ENCODE assay signal across 2 cellular contexts in the genomic region with DNA sequence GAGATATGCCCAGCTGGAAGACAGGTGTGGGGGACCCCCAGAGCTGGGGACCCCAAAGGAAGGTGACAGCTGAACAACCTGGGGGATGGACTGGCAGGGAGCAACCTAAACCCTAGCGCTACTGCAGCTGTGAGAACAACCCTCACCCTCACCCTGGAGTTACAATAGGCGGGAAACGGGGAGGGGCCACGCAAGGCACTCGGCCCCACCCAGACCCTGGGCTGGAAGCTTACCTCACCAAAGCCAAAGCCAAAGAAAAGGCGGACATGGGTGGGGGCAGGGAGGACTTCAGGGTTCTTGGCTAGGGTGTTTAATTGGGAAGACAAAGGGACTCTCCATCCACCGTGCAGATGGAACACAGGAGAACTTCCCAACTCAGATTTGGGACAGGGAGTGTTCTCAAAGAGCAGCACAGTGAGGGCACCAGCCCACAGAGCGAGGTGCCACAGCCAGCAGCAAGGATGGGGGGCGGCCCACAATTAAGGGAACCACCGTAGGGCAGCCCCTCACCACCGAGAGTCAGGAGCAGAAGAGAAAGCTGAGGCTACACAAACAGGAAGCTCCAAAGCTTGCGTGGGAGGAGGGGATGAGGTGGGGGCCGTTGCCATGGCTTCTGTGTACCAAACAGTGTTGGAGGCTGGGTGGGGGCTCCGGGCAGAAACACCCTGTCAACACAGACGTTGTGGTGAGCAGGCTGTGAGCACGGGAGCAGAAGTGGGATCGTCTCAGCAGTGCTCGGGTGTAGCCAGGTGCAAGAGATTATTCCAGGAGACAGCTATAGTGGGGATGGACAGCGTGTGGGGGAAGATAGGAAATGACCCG.
A peak's percentile ranks its signal among the peaks of the same experiment; 100 is the strongest.
TF ChIP-seq lines count a peak whose summit lies in the region.

No MANE protein-coding gene starts in this region.

TF ChIP-seq in HEK293T, 16 proteins besides CTCF, POLR2A, EP300 and RAD21:
- TF ChIP-seq SUZ12 (IDR thresholded peaks at IDR 0.05) (no peak), ELF4 (IDR thresholded peaks at IDR 0.05) (no peak), FOXM1 (IDR thresholded peaks at IDR 0.05; ENCODE audit: borderline replicate concordance) (no peak)
- TF ChIP-seq, protein P1, sequence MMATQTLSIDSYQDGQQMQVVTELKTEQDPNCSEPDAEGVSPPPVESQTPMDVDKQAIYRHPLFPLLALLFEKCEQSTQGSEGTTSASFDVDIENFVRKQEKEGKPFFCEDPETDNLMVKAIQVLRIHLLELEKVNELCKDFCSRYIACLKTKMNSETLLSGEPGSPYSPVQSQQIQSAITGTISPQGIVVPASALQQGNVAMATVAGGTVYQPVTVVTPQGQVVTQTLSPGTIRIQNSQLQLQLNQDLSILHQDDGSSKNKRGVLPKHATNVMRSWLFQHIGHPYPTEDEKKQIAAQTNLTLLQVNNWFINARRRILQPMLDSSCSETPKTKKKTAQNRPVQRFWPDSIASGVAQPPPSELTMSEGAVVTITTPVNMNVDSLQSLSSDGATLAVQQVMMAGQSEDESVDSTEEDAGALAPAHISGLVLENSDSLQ (IDR thresholded peaks at IDR 0.05): no peak

TF ChIP-seq in GM12878, 131 proteins besides CTCF, POLR2A, EP300 and RAD21 (continues in another document):
- peak; percentile 44; the same call in 1 of the 2 replicates for TF ChIP-seq BACH1 (IDR thresholded peaks at IDR 0.05; ENCODE audit: borderline replicate concordance)
- TF ChIP-seq NFYA (IDR thresholded peaks at IDR 0.05; ENCODE audit: borderline replicate concordance, low read depth, low read length): no peak
- TF ChIP-seq NFXL1 (IDR thresholded peaks at IDR 0.05; ENCODE audit: borderline replicate concordance): no peak
- peak; percentile 25; the same call in 1 of the 2 replicates for TF ChIP-seq PML (IDR thresholded peaks at IDR 0.05; ENCODE audit: low read length)
- 0 out of 2 replicates have a peak, but pooled peaks have one; percentile 5 for TF ChIP-seq YY1 (IDR thresholded peaks at IDR 0.05; ENCODE audit: low read depth, low read length)
- TF ChIP-seq EZH2 (IDR thresholded peaks at IDR 0.05; ENCODE audit: borderline replicate concordance, control insufficient read depth, low read depth, low read length): no peak
- TF ChIP-seq HCFC1 (IDR thresholded peaks at IDR 0.05; ENCODE audit: low read length): peak; percentile 35; the same call in 1 of the 2 replicates
- TF ChIP-seq SIN3A (IDR thresholded peaks at IDR 0.05; ENCODE audit: low read depth, low read length): peak; percentile 81
- TF ChIP-seq FOXM1 (IDR thresholded peaks at IDR 0.05; ENCODE audit: low read depth, low read length): peak; percentile 52
- TF ChIP-seq, protein P2, sequence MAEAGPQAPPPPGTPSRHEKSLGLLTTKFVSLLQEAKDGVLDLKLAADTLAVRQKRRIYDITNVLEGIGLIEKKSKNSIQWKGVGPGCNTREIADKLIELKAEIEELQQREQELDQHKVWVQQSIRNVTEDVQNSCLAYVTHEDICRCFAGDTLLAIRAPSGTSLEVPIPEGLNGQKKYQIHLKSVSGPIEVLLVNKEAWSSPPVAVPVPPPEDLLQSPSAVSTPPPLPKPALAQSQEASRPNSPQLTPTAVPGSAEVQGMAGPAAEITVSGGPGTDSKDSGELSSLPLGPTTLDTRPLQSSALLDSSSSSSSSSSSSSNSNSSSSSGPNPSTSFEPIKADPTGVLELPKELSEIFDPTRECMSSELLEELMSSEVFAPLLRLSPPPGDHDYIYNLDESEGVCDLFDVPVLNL (IDR thresholded peaks at IDR 0.05; ENCODE audit: low read depth, low read length): no peak
- TF ChIP-seq, protein P3, sequence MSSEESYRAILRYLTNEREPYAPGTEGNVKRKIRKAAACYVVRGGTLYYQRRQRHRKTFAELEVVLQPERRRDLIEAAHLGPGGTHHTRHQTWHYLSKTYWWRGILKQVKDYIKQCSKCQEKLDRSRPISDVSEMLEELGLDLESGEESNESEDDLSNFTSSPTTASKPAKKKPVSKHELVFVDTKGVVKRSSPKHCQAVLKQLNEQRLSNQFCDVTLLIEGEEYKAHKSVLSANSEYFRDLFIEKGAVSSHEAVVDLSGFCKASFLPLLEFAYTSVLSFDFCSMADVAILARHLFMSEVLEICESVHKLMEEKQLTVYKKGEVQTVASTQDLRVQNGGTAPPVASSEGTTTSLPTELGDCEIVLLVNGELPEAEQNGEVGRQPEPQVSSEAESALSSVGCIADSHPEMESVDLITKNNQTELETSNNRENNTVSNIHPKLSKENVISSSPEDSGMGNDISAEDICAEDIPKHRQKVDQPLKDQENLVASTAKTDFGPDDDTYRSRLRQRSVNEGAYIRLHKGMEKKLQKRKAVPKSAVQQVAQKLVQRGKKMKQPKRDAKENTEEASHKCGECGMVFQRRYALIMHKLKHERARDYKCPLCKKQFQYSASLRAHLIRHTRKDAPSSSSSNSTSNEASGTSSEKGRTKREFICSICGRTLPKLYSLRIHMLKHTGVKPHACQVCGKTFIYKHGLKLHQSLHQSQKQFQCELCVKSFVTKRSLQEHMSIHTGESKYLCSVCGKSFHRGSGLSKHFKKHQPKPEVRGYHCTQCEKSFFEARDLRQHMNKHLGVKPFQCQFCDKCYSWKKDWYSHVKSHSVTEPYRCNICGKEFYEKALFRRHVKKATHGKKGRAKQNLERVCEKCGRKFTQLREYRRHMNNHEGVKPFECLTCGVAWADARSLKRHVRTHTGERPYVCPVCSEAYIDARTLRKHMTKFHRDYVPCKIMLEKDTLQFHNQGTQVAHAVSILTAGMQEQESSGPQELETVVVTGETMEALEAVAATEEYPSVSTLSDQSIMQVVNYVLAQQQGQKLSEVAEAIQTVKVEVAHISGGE (CRISPR knock-in tag; IDR thresholded peaks at IDR 0.05): no peak
- peak; percentile 97 for TF ChIP-seq BMI1 (IDR thresholded peaks at IDR 0.05; ENCODE audit: borderline replicate concordance)
- 0 out of 2 replicates have a peak, but pooled peaks have one; percentile 11 for TF ChIP-seq MTA3 (IDR thresholded peaks at IDR 0.05; ENCODE audit: borderline replicate concordance, low read length)
- TF ChIP-seq, protein P4, sequence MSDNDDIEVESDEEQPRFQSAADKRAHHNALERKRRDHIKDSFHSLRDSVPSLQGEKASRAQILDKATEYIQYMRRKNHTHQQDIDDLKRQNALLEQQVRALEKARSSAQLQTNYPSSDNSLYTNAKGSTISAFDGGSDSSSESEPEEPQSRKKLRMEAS (IDR thresholded peaks at IDR 0.05; ENCODE audit: low read depth, low read length): no peak
- TF ChIP-seq NRF1 (conservative IDR thresholded peaks at IDR 0.05; ENCODE audit: low read depth, low read length): no peak
- TF ChIP-seq, protein P5, sequence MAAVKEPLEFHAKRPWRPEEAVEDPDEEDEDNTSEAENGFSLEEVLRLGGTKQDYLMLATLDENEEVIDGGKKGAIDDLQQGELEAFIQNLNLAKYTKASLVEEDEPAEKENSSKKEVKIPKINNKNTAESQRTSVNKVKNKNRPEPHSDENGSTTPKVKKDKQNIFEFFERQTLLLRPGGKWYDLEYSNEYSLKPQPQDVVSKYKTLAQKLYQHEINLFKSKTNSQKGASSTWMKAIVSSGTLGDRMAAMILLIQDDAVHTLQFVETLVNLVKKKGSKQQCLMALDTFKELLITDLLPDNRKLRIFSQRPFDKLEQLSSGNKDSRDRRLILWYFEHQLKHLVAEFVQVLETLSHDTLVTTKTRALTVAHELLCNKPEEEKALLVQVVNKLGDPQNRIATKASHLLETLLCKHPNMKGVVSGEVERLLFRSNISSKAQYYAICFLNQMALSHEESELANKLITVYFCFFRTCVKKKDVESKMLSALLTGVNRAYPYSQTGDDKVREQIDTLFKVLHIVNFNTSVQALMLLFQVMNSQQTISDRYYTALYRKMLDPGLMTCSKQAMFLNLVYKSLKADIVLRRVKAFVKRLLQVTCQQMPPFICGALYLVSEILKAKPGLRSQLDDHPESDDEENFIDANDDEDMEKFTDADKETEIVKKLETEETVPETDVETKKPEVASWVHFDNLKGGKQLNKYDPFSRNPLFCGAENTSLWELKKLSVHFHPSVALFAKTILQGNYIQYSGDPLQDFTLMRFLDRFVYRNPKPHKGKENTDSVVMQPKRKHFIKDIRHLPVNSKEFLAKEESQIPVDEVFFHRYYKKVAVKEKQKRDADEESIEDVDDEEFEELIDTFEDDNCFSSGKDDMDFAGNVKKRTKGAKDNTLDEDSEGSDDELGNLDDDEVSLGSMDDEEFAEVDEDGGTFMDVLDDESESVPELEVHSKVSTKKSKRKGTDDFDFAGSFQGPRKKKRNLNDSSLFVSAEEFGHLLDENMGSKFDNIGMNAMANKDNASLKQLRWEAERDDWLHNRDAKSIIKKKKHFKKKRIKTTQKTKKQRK (IDR thresholded peaks at IDR 0.05; ENCODE audit: low read depth, low read length): no peak
- TF ChIP-seq, protein P6, sequence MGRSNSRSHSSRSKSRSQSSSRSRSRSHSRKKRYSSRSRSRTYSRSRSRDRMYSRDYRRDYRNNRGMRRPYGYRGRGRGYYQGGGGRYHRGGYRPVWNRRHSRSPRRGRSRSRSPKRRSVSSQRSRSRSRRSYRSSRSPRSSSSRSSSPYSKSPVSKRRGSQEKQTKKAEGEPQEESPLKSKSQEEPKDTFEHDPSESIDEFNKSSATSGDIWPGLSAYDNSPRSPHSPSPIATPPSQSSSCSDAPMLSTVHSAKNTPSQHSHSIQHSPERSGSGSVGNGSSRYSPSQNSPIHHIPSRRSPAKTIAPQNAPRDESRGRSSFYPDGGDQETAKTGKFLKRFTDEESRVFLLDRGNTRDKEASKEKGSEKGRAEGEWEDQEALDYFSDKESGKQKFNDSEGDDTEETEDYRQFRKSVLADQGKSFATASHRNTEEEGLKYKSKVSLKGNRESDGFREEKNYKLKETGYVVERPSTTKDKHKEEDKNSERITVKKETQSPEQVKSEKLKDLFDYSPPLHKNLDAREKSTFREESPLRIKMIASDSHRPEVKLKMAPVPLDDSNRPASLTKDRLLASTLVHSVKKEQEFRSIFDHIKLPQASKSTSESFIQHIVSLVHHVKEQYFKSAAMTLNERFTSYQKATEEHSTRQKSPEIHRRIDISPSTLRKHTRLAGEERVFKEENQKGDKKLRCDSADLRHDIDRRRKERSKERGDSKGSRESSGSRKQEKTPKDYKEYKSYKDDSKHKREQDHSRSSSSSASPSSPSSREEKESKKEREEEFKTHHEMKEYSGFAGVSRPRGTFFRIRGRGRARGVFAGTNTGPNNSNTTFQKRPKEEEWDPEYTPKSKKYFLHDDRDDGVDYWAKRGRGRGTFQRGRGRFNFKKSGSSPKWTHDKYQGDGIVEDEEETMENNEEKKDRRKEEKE (IDR thresholded peaks at IDR 0.05): no peak
- TF ChIP-seq GATAD2B (conservative IDR thresholded peaks at IDR 0.05; ENCODE audit: low read depth): peak; percentile 94
- TF ChIP-seq MEF2B (IDR thresholded peaks at IDR 0.05; ENCODE audit: partially characterized antibody, poor library complexity, severe bottlenecking): peak; percentile 72
- TF ChIP-seq SMARCA5 (IDR thresholded peaks at IDR 0.05): peak; percentile 80
- no peak for TF ChIP-seq NR2C1 (IDR thresholded peaks at IDR 0.05)
- TF ChIP-seq RAD51 (IDR thresholded peaks at IDR 0.05): 0 out of 2 replicates have a peak, but pooled peaks have one; percentile 8
- peak; percentile 22; the same call in 1 of the 2 replicates for TF ChIP-seq RB1 (IDR thresholded peaks at IDR 0.05; ENCODE audit: borderline replicate concordance)
- TF ChIP-seq, protein P7, sequence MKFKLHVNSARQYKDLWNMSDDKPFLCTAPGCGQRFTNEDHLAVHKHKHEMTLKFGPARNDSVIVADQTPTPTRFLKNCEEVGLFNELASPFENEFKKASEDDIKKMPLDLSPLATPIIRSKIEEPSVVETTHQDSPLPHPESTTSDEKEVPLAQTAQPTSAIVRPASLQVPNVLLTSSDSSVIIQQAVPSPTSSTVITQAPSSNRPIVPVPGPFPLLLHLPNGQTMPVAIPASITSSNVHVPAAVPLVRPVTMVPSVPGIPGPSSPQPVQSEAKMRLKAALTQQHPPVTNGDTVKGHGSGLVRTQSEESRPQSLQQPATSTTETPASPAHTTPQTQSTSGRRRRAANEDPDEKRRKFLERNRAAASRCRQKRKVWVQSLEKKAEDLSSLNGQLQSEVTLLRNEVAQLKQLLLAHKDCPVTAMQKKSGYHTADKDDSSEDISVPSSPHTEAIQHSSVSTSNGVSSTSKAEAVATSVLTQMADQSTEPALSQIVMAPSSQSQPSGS (IDR thresholded peaks at IDR 0.05; ENCODE audit: low read length): peak; percentile 63; the same call in 1 of the 2 replicates
- no peak for TF ChIP-seq KDM1A (IDR thresholded peaks at IDR 0.05; ENCODE audit: borderline replicate concordance)
- TF ChIP-seq HDGF (IDR thresholded peaks at IDR 0.05): peak; percentile 93
- TF ChIP-seq PAX8 (IDR thresholded peaks at IDR 0.05): no peak
- peak; percentile 93 to 96 for TF ChIP-seq BHLHE40 (IDR thresholded peaks at IDR 0.05; ENCODE audit: borderline replicate concordance in 1 of 2, low read depth in 2 of 2, low read length in 1 of 2)
- TF ChIP-seq IKZF2 (IDR thresholded peaks at IDR 0.05): peak; percentile 98
- TF ChIP-seq RFX5 (IDR thresholded peaks at IDR 0.05; ENCODE audit: low read depth, low read length): no peak
- peak in 1 of 2 experiments; percentile 52; a peak in 1 of 4 replicates for TF ChIP-seq ETV6 (conservative IDR thresholded peaks at IDR 0.05 in 1 of 2, IDR thresholded peaks at IDR 0.05 in 1 of 2; ENCODE audit: borderline replicate concordance in 1 of 2, low read depth in 1 of 2)
- peak; percentile 97 for TF ChIP-seq IKZF1 (conservative IDR thresholded peaks at IDR 0.05)
- TF ChIP-seq MXI1 (IDR thresholded peaks at IDR 0.05; ENCODE audit: low read depth, low read length): peak; percentile 89
- TF ChIP-seq NBN (IDR thresholded peaks at IDR 0.05): peak; percentile 95
- TF ChIP-seq CEBPB (IDR thresholded peaks at IDR 0.05; ENCODE audit: borderline replicate concordance in 1 of 2, low read depth in 2 of 2, low read length in 2 of 2): no peak
- no peak for TF ChIP-seq YBX1 (IDR thresholded peaks at IDR 0.05)
- TF ChIP-seq RUNX3 (IDR thresholded peaks at IDR 0.05; ENCODE audit: low read length): peak; percentile 88
- TF ChIP-seq, protein P8, sequence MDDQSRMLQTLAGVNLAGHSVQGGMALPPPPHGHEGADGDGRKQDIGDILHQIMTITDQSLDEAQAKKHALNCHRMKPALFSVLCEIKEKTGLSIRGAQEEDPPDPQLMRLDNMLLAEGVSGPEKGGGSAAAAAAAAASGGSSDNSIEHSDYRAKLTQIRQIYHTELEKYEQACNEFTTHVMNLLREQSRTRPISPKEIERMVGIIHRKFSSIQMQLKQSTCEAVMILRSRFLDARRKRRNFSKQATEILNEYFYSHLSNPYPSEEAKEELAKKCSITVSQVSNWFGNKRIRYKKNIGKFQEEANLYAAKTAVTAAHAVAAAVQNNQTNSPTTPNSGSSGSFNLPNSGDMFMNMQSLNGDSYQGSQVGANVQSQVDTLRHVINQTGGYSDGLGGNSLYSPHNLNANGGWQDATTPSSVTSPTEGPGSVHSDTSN (IDR thresholded peaks at IDR 0.05; ENCODE audit: insufficient replicate concordance, low read depth, low read length): peak; percentile 71
- peak; percentile 14; the same call in 1 of the 2 replicates for TF ChIP-seq WRNIP1 (IDR thresholded peaks at IDR 0.05; ENCODE audit: borderline replicate concordance, low read depth, low read length)
- TF ChIP-seq, protein P9, sequence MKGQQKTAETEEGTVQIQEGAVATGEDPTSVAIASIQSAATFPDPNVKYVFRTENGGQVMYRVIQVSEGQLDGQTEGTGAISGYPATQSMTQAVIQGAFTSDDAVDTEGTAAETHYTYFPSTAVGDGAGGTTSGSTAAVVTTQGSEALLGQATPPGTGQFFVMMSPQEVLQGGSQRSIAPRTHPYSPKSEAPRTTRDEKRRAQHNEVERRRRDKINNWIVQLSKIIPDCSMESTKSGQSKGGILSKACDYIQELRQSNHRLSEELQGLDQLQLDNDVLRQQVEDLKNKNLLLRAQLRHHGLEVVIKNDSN (IDR thresholded peaks at IDR 0.05; ENCODE audit: borderline replicate concordance, extremely low read length, insufficient read depth, low read depth, low read length): no peak
- no peak for TF ChIP-seq ESRRA (IDR thresholded peaks at IDR 0.05; ENCODE audit: low read length)
